27 cellular contexts compared by ENCODE assay signal in genomic region chr13:44426461-44426860, GRCh38.
"Had no signal": no experiment of that assay in that cellular context is flagged by ENCODE, and none has a peak within 500 bp of the region (broad histone marks: within the 10 kb centered on the region; RNA-seq: fewer than 3 reads in every experiment).

No MANE protein-coding gene starts in this region.

- DNase-seq: colonic mucosa; effector memory CD4-positive, alpha-beta T cell; erythroblast; gastrocnemius medialis; heart left ventricle; left colon; left ventricle myocardium inferior; lower lobe of right lung; natural killer cell; occipital lobe; pancreas; stimulated activated CD4-positive, alpha-beta T cell treated with anti-CD3 and anti-CD28 coated beads, Interleukin-12 subunit alpha, Interleukin-12 subunit beta, amount 100 ng/mL, for 4 hours; stimulated activated CD4-positive, alpha-beta T cell treated with anti-CD3 and anti-CD28 coated beads, Interleukin-1b, Interleukin-23, amount 100 ng/mL, for 48 hours; stimulated activated CD4-positive, alpha-beta T cell treated with anti-CD3 and anti-CD28 coated beads, Interleukin-4, amount 100 ng/mL, for 1 hour; stimulated activated CD8-positive, alpha-beta memory T cell treated with anti-CD3 and anti-CD28 coated beads, Interleukin-4, amount 100 ng/mL, for 48 hours; stimulated activated naive CD4-positive, alpha-beta T cell; stimulated activated naive CD8-positive, alpha-beta T cell treated with anti-CD3 and anti-CD28 coated beads, Interleukin-15, amount 100 ng/mL, for 72 hours; thyroid gland; trophoblast cell had no signal

- H2AFZ ChIP-seq: hepatocyte had no signal

- H3K4me2 ChIP-seq: hepatocyte, smooth muscle cell had no signal

- H3K36me3 Mint-ChIP-seq: natural killer cell had no signal

- H3K4me1 Mint-ChIP-seq: central memory CD8-positive, alpha-beta T cell; natural killer cell had no signal

- H3K27me3 ChIP-seq: colonic mucosa, gastrocnemius medialis, heart left ventricle, hepatocyte, pancreas, right atrium auricular region, thyroid gland had no signal

- H3K4me3 Mint-ChIP-seq: central memory CD8-positive, alpha-beta T cell; dendritic cell treated with granulocyte-macrophage colony-stimulating factor and Interleukin-4, amounts not matched to agents 40 ng/mL and 50 ng/mL, for 4 days; natural killer cell; stimulated activated naive CD8-positive, alpha-beta T cell treated with anti-CD3 and anti-CD28 coated beads, Interleukin-15, amount 100 ng/mL, for 72 hours had no signal

- H3K4me1 ChIP-seq: colonic mucosa, gastrocnemius medialis, lower lobe of right lung had no signal

- FAIRE-seq: endometrium, pancreas had no signal

- H3K4me3 ChIP-seq: colonic mucosa, gastrocnemius medialis, heart left ventricle, hepatocyte, left ventricle myocardium inferior, lower lobe of right lung, pancreas, right atrium auricular region, smooth muscle cell, thyroid gland had no signal

- H3K36me3 ChIP-seq: colonic mucosa, gastrocnemius medialis, heart left ventricle, left ventricle myocardium inferior, lower lobe of right lung, pancreas, right atrium auricular region, thyroid gland had no signal

- H3K9me3 Mint-ChIP-seq: central memory CD8-positive, alpha-beta T cell; dendritic cell treated with granulocyte-macrophage colony-stimulating factor and Interleukin-4, amounts not matched to agents 40 ng/mL and 50 ng/mL, for 4 days; natural killer cell; stimulated activated naive CD8-positive, alpha-beta T cell treated with anti-CD3 and anti-CD28 coated beads, Interleukin-15, amount 100 ng/mL, for 72 hours had no signal

- ATAC-seq: gastrocnemius medialis; heart left ventricle; left colon; lower lobe of right lung; natural killer cell; pancreas; sciatic nerve; stimulated activated naive CD8-positive, alpha-beta T cell treated with anti-CD3 and anti-CD28 coated beads, Interleukin-15, amount 100 ng/mL, for 72 hours had no signal

- H3K27ac Mint-ChIP-seq: dendritic cell treated with granulocyte-macrophage colony-stimulating factor and Interleukin-4, amounts not matched to agents 40 ng/mL and 50 ng/mL, for 4 days; natural killer cell; progenitor cell of endocrine pancreas had no signal

- H3K79me2 ChIP-seq: hepatocyte had no signal

- H3K27ac ChIP-seq: colonic mucosa, gastrocnemius medialis, heart left ventricle, hepatocyte, left ventricle myocardium inferior, lower lobe of right lung, pancreas, right atrium auricular region, thyroid gland had no signal

- H3K9me3 ChIP-seq: colonic mucosa, gastrocnemius medialis, heart left ventricle, left ventricle myocardium inferior, lower lobe of right lung, pancreas, right atrium auricular region, thyroid gland had no signal
